Comparison of ENCODE assay signal across 28 cellular contexts in the genomic region with DNA sequence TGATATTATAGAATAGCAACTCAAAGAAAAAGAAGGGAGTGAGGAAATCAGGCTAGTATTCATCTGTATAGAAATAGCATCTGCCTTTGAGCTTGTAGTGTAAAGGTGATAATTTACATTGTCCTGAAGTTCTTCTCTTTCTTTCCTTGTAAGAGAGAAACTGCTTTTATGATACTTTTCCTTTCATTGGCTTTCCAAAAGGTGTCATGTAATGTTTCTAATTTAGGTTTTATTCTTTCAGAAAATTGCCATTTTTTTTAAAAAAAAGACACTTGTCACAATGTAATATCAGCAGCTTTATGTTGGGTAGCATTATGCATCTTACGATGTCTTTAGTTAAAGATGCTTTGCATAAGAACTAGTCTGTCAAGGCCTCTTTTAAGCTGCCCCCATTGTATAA.
"Had no signal": no experiment of that assay in that cellular context is flagged by ENCODE, and none has a peak within 500 bp of the region (broad histone marks: within the 10 kb centered on the region; RNA-seq: fewer than 3 reads in every experiment).

No MANE protein-coding gene starts in this region.

- H3K27ac ChIP-seq: stomach, suprapubic skin, testis, thoracic aorta, thyroid gland, tibial artery, tibial nerve, transverse colon, upper lobe of left lung, upper lobe of right lung, uterus, vagina had no signal

- DNase-seq: stimulated activated CD4-positive, alpha-beta T cell treated with anti-CD3 and anti-CD28 coated beads, Interleukin-2, amount 100 ng/mL, for 48 hours; stimulated activated CD4-positive, alpha-beta T cell treated with anti-CD3 and anti-CD28 coated beads, Interleukin-4, amount 100 ng/mL, for 1 hour; stimulated activated CD4-positive, alpha-beta T cell treated with anti-CD3 and anti-CD28 coated beads, Interleukin-4, amount 100 ng/mL, for 24 hours; stimulated activated CD4-positive, alpha-beta T cell treated with anti-CD3 and anti-CD28 coated beads, Interleukin-4, amount 100 ng/mL, for 4 hours; stimulated activated CD8-positive, alpha-beta memory T cell treated with anti-CD3 and anti-CD28 coated beads, Interleukin-4, amount 100 ng/mL, for 48 hours; stimulated activated naive B cell treated with anti-CD40 and anti-IgM and Interleukin-4, amounts not matched to agents 10 μg/mL and 1 μg/mL and 100 μg/mL, for 72 hours; stimulated activated naive CD4-positive, alpha-beta T cell; stimulated activated naive CD4-positive, alpha-beta T cell treated with Interleukin-2 at 50 U/mL for 16 hours; stimulated activated naive CD8-positive, alpha-beta T cell treated with anti-CD3 and anti-CD28 coated beads, Interleukin-15, amount 100 ng/mL, for 72 hours; stimulated activated naive CD8-positive, alpha-beta T cell treated with anti-CD3 and anti-CD28 coated beads, Interleukin-15, Interleukin-2, amounts not matched to agents 100 U/mL and 50 U/mL, for 24 hours; stomach; substantia nigra; testis; thyroid gland; tibial artery; transverse colon; trophoblast cell; upper lobe of left lung; upper lobe of right lung; uterus had no signal

- H3K27ac Mint-ChIP-seq: stimulated activated effector memory CD8-positive, alpha-beta T cell treated with anti-CD3 and anti-CD28 coated beads, Interleukin-12 subunit alpha, Interleukin-12 subunit beta, amount 100 ng/mL, for 72 hours; stimulated activated memory B cell treated with anti-CD40 and anti-IgM and Interleukin-4, amounts not matched to agents 10 μg/mL and 1 μg/mL and 100 μg/mL, for 72 hours; stimulated activated naive B cell treated with anti-CD40 and anti-IgM and Interleukin-4, amounts not matched to agents 10 μg/mL and 1 μg/mL and 100 μg/mL, for 72 hours; stimulated activated naive CD8-positive, alpha-beta T cell treated with anti-CD3 and anti-CD28 coated beads, Interleukin-15, amount 100 ng/mL, for 72 hours; stimulated activated naive CD8-positive, alpha-beta T cell treated with anti-CD3 and anti-CD28 coated beads, Interleukin-15, Interleukin-2, amounts not matched to agents 100 ng/mL and 50 ng/mL, for 24 hours; type B pancreatic cell had no signal

- H3K4me1 ChIP-seq: stomach, suprapubic skin, testis, thyroid gland, tibial artery, tibial nerve, transverse colon, upper lobe of left lung, upper lobe of right lung, uterus, vagina had no signal

- H3K9me3 Mint-ChIP-seq: stimulated activated naive CD8-positive, alpha-beta T cell treated with anti-CD3 and anti-CD28 coated beads, Interleukin-15, Interleukin-2, amounts not matched to agents 100 ng/mL and 50 ng/mL, for 24 hours; type B pancreatic cell had no signal

- ATAC-seq: stimulated activated effector memory CD8-positive, alpha-beta T cell treated with anti-CD3 and anti-CD28 coated beads, Interleukin-12 subunit alpha, Interleukin-12 subunit beta, amount 100 ng/mL, for 72 hours; stimulated activated memory B cell treated with anti-CD40 and anti-IgM and Interleukin-4, amounts not matched to agents 10 μg/mL and 1 μg/mL and 100 μg/mL, for 72 hours; stimulated activated naive B cell treated with anti-CD40 and anti-IgM and Interleukin-4, amounts not matched to agents 10 μg/mL and 1 μg/mL and 100 μg/mL, for 72 hours; stimulated activated naive CD8-positive, alpha-beta T cell treated with anti-CD3 and anti-CD28 coated beads, Interleukin-15, amount 100 ng/mL, for 72 hours; stimulated activated naive CD8-positive, alpha-beta T cell treated with anti-CD3 and anti-CD28 coated beads, Interleukin-15, Interleukin-2, amounts not matched to agents 100 U/mL and 50 U/mL, for 24 hours; upper lobe of right lung had no signal

- H3K36me3 ChIP-seq: stomach, suprapubic skin, thoracic aorta, thyroid gland, tibial artery, tibial nerve, transverse colon, upper lobe of left lung, upper lobe of right lung, uterus, vagina had no signal

- H3K4me3 Mint-ChIP-seq: stimulated activated effector memory CD8-positive, alpha-beta T cell treated with anti-CD3 and anti-CD28 coated beads, Interleukin-12 subunit alpha, Interleukin-12 subunit beta, amount 100 ng/mL, for 72 hours; stimulated activated memory B cell treated with anti-CD40 and anti-IgM and Interleukin-4, amounts not matched to agents 10 μg/mL and 1 μg/mL and 100 μg/mL, for 72 hours; stimulated activated naive B cell treated with anti-CD40 and anti-IgM and Interleukin-4, amounts not matched to agents 10 μg/mL and 1 μg/mL and 100 μg/mL, for 72 hours; stimulated activated naive CD8-positive, alpha-beta T cell treated with anti-CD3 and anti-CD28 coated beads, Interleukin-15, amount 100 ng/mL, for 72 hours; stimulated activated naive CD8-positive, alpha-beta T cell treated with anti-CD3 and anti-CD28 coated beads, Interleukin-15, Interleukin-2, amounts not matched to agents 100 ng/mL and 50 ng/mL, for 24 hours; type B pancreatic cell had no signal

- H3K4me3 ChIP-seq: stomach, suprapubic skin, testis, thoracic aorta, thyroid gland, tibial artery, tibial nerve, transverse colon, upper lobe of left lung, upper lobe of right lung, uterus, vagina had no signal

- H3K4me1 Mint-ChIP-seq: stimulated activated effector memory CD8-positive, alpha-beta T cell treated with anti-CD3 and anti-CD28 coated beads, Interleukin-12 subunit alpha, Interleukin-12 subunit beta, amount 100 ng/mL, for 72 hours; stimulated activated memory B cell treated with anti-CD40 and anti-IgM and Interleukin-4, amounts not matched to agents 10 μg/mL and 1 μg/mL and 100 μg/mL, for 72 hours; stimulated activated naive B cell treated with anti-CD40 and anti-IgM and Interleukin-4, amounts not matched to agents 10 μg/mL and 1 μg/mL and 100 μg/mL, for 72 hours; stimulated activated naive CD8-positive, alpha-beta T cell treated with anti-CD3 and anti-CD28 coated beads, Interleukin-15, amount 100 ng/mL, for 72 hours had no signal

- H3K27me3 Mint-ChIP-seq: stimulated activated memory B cell treated with anti-CD40 and anti-IgM and Interleukin-4, amounts not matched to agents 10 μg/mL and 1 μg/mL and 100 μg/mL, for 72 hours; stimulated activated naive B cell treated with anti-CD40 and anti-IgM and Interleukin-4, amounts not matched to agents 10 μg/mL and 1 μg/mL and 100 μg/mL, for 72 hours; stimulated activated naive CD8-positive, alpha-beta T cell treated with anti-CD3 and anti-CD28 coated beads, Interleukin-15, amount 100 ng/mL, for 72 hours; stimulated activated naive CD8-positive, alpha-beta T cell treated with anti-CD3 and anti-CD28 coated beads, Interleukin-15, Interleukin-2, amounts not matched to agents 100 ng/mL and 50 ng/mL, for 24 hours; type B pancreatic cell had no signal

- H3K9me3 ChIP-seq: stomach, suprapubic skin, testis, thoracic aorta, tibial artery, tibial nerve, transverse colon, upper lobe of left lung, upper lobe of right lung, uterus, vagina had no signal

- H3K36me3 Mint-ChIP-seq: stimulated activated effector memory CD8-positive, alpha-beta T cell treated with anti-CD3 and anti-CD28 coated beads, Interleukin-12 subunit alpha, Interleukin-12 subunit beta, amount 100 ng/mL, for 72 hours; stimulated activated memory B cell treated with anti-CD40 and anti-IgM and Interleukin-4, amounts not matched to agents 10 μg/mL and 1 μg/mL and 100 μg/mL, for 72 hours; stimulated activated naive B cell treated with anti-CD40 and anti-IgM and Interleukin-4, amounts not matched to agents 10 μg/mL and 1 μg/mL and 100 μg/mL, for 72 hours; type B pancreatic cell had no signal

- H3K27me3 ChIP-seq: stomach, suprapubic skin, testis, thyroid gland, tibial artery, tibial nerve, transverse colon, upper lobe of left lung, upper lobe of right lung, uterus, vagina had no signal
